ENCODE assay signal across 20 cellular contexts in genomic region chr9:110389148-110389783, GRCh38. TPM values are rescaled to one million over a fixed set of nuclear protein-coding genes. Genes with fewer than 3 reads are reported as not detected.
A peak's percentile ranks its signal among the peaks of the same experiment; 100 is the strongest.
DNase-seq lines count a peak whose midpoint lies in the region; ATAC-seq, FAIRE-seq and TF ChIP-seq lines count a peak whose summit lies in the region.
"Had no signal": no experiment of that assay in that cellular context is flagged by ENCODE, and none has a peak within 500 bp of the region (broad histone marks: within the 10 kb centered on the region; RNA-seq: fewer than 3 reads in every experiment).

No MANE protein-coding gene starts in this region.

- H3K4me3 ChIP-seq in liver (ENCODE audit: low read depth in 1 of 3, low read length in 3 of 3), result no peak overlapping the region
- no peak overlapping the region for H3K4me3 ChIP-seq in HepG2 (replicated peaks in 1 of 3; ENCODE audit: insufficient read depth in 1 of 3, low read depth in 2 of 3, low read length in 3 of 3)
- H3K4me3 ChIP-seq in BE2C (ENCODE audit: low read depth, low read length), result no peak overlapping the region
- H3K4me3 ChIP-seq: HAP-1 had no signal

- H3K9ac ChIP-seq in liver (ENCODE audit: low read depth in 1 of 2, low read length in 2 of 2) (no peak overlapping the region), HepG2 (ENCODE audit: insufficient read depth, low read depth, low read length) (no peak overlapping the region)

- no peak for TF ChIP-seq POLR2A in HepG2 (IDR thresholded peaks at IDR 0.05; ENCODE audit: insufficient read depth in 1 of 2, low read depth in 2 of 2, low read length in 2 of 2)

- H2AFZ ChIP-seq in HepG2 (ENCODE audit: low read length), result no peak overlapping the region

- H3K9me3 ChIP-seq in liver (ENCODE audit: control insufficient read depth in 4 of 4, low read length in 3 of 4) (no peaks in the 10 kb centered on the region), HepG2 (ENCODE audit: low read length) (no peaks in the 10 kb centered on the region), BE2C (no peaks in the 10 kb centered on the region; the same call in 1 of the 2 replicates)
- H3K9me3 ChIP-seq: HAP-1 had no signal

- FAIRE-seq in HepG2 (lab: Jason Lieb, UNC), result no peak
- FAIRE-seq: GM12892, GM19239, H1, HTR-8/SVneo had no signal

- POLR2A ChIA-PET in HepG2 (lab: Yijun Ruan, JAX), result no interaction called here

- TF ChIP-seq RAD21 in liver (IDR thresholded peaks at IDR 0.05), result no peak
- no peak for TF ChIP-seq RAD21 in HepG2 (CRISPR knock-in tag; IDR thresholded peaks at IDR 0.05)

- peak overlapping the region; percentile 14 for H3K27ac Mint-ChIP-seq in progenitor cell of endocrine pancreas
- no peak overlapping the region for H3K27ac Mint-ChIP-seq in Calu3 (ENCODE audit: unreplicated experiment)
- H3K27ac Mint-ChIP-seq: CD4-positive, alpha-beta T cell; HFFc6 had no signal

- H3K4me2 ChIP-seq in HepG2 (ENCODE audit: low read depth, low read length), result no peak overlapping the region

- ATAC-seq in HepG2 (no peak), HG03565 (IDR thresholded peaks at IDR 0.05; ENCODE audit: unreplicated experiment) (no peak)

- no peaks in the 10 kb centered on the region for H3K36me3 Mint-ChIP-seq in progenitor cell of endocrine pancreas (ENCODE audit: insufficient read depth)
- H3K36me3 Mint-ChIP-seq in Calu3 (ENCODE audit: insufficient read depth, unreplicated experiment), result no peaks in the 10 kb centered on the region

- H3K27ac ChIP-seq in liver (ENCODE audit: low read depth in 1 of 2, low read length in 2 of 2), result no peak overlapping the region
- no peak overlapping the region for H3K27ac ChIP-seq in HepG2 (ENCODE audit: extremely low read length, insufficient read depth, low read length)

- H3K4me1 ChIP-seq in liver (ENCODE audit: control insufficient read depth in 4 of 4, insufficient read depth in 4 of 4, low read length in 3 of 4) (peaks cover 6 to 34% (median 28%) of the 10 kb centered on the region in 4 donors), HepG2 (ENCODE audit: insufficient read depth, low read length) (no peaks in the 10 kb centered on the region), BE2C (no peaks in the 10 kb centered on the region)
- H3K4me1 ChIP-seq: HAP-1 had no signal

- H3K27me3 Mint-ChIP-seq in progenitor cell of endocrine pancreas (no peaks in the 10 kb centered on the region), Calu3 (ENCODE audit: unreplicated experiment) (no peaks in the 10 kb centered on the region)
- H3K27me3 Mint-ChIP-seq: CD4-positive, alpha-beta T cell had no signal

- no TSS peak for BruUV-seq in HepG2 (replicated peaks; lab: Mats Ljungman, UMichigan)
- no TSS peak for BruUV-seq in Calu3 (replicated peaks; lab: Mats Ljungman, UMichigan)

- H3K36me3 ChIP-seq in liver (ENCODE audit: control insufficient read depth in 4 of 4, insufficient read depth in 3 of 4, low read depth in 1 of 4, low read length in 3 of 4), result no peaks in the 10 kb centered on the region
- H3K36me3 ChIP-seq in HepG2 (replicated peaks in 1 of 2; ENCODE audit: control insufficient read depth in 1 of 2, insufficient read depth in 2 of 2, low read length in 2 of 2), result no peaks in the 10 kb centered on the region
- H3K36me3 ChIP-seq in BE2C, result no peaks in the 10 kb centered on the region
- H3K36me3 ChIP-seq: HAP-1 had no signal

- H3K4me1 Mint-ChIP-seq in progenitor cell of endocrine pancreas (ENCODE audit: low read depth) (peaks cover 8% of the 10 kb centered on the region), Calu3 (ENCODE audit: low read depth, unreplicated experiment) (no peaks in the 10 kb centered on the region)

- intact Hi-C loops in HepG2 (cut with micrococcal nuclease; ENCODE audit: unreplicated experiment) (no loop called here), Calu3 (cut with micrococcal nuclease; ENCODE audit: unreplicated experiment) (no loop called here)

- H3K9me3 Mint-ChIP-seq in progenitor cell of endocrine pancreas (ENCODE audit: low read depth) (peaks cover 3% of the 10 kb centered on the region), Calu3 (ENCODE audit: low read depth, unreplicated experiment) (peaks cover 3% of the 10 kb centered on the region)
- H3K9me3 Mint-ChIP-seq: CD4-positive, alpha-beta T cell had no signal

- in situ Hi-C loops in HepG2 (cut with HindIII; ENCODE audit: extremely low pct_ligation_motif_present, low pct_unique_long_range_greater_than_20kb), result no loop called here

- H3K79me2 ChIP-seq in HepG2 (ENCODE audit: insufficient read depth, low read length), result no peaks in the 10 kb centered on the region

- CTCF ChIA-PET in HepG2 (lab: Yijun Ruan, JAX; ENCODE audit: low intra/inter-chr PET ratio, low total read pairs) (no interaction called here), Calu3 (lab: Charles Lee) (no interaction called here)

- 34% methylated on average over 3 of the region's 3 CpGs for WGBS in liver
- 32% methylated on average over 3 of the region's 3 CpGs for WGBS in HepG2 (ENCODE audit: low lambda C conversion rate)

- no peak for DNase-seq in HepG2 (ENCODE audit: low spot score)
- DNase-seq in left kidney (ENCODE audit: low read depth, low spot score), result peak; percentile 18
- DNase-seq in progenitor cell of endocrine pancreas (ENCODE audit: low spot score, unreplicated experiment), result no peak
- no peak for DNase-seq in BE2C
- no peak for DNase-seq in NCI-H2196 treated with DMSO at 0.1 percent for 48 hours (lab: John Stamatoyannopoulos, UW; ENCODE audit: unreplicated experiment)
- DNase-seq in Calu3, result no peak
- DNase-seq: ACHN; C1 segment of cervical spinal cord; CD4-positive, alpha-beta T cell; DMS79; HFFc6 had no signal

- no peaks in the 10 kb centered on the region for H4K20me1 ChIP-seq in HepG2 (ENCODE audit: insufficient read depth, low read length)

- no peak overlapping the region for H3K4me3 Mint-ChIP-seq in progenitor cell of endocrine pancreas (ENCODE audit: low read depth)
- H3K4me3 Mint-ChIP-seq in Calu3 (ENCODE audit: low read depth, unreplicated experiment), result no peak overlapping the region
- H3K4me3 Mint-ChIP-seq: CD4-positive, alpha-beta T cell; HFFc6 had no signal

- TF ChIP-seq EP300 in HepG2 (IDR thresholded peaks at IDR 0.05; ENCODE audit: low read depth in 2 of 2, low read length in 2 of 2) (no peak), HepG2 (CRISPR knock-in tag; IDR thresholded peaks at IDR 0.05; ENCODE audit: borderline replicate concordance) (no peak)

- H3K27me3 ChIP-seq in liver (ENCODE audit: control insufficient read depth in 4 of 4, insufficient read depth in 4 of 4, low read length in 3 of 4), result no peaks in the 10 kb centered on the region
- H3K27me3 ChIP-seq in HepG2 (ENCODE audit: control insufficient read depth in 1 of 2, insufficient read depth in 2 of 2, low read length in 2 of 2), result no peaks in the 10 kb centered on the region
- no peaks in the 10 kb centered on the region for H3K27me3 ChIP-seq in BE2C

- TF ChIP-seq CTCF in liver (IDR thresholded peaks at IDR 0.05; ENCODE audit: low read depth, low read length, missing input control), result no peak
- no peak for TF ChIP-seq CTCF in HepG2 (CRISPR knock-in tag; IDR thresholded peaks at IDR 0.05)
- no peak for TF ChIP-seq CTCF in progenitor cell of endocrine pancreas (IDR thresholded peaks at IDR 0.05; ENCODE audit: unreplicated experiment)
- TF ChIP-seq CTCF in BE2C (IDR thresholded peaks at IDR 0.05; ENCODE audit: low read depth, low read length), result no peak
- no peak for TF ChIP-seq CTCF in Calu3 (IDR thresholded peaks at IDR 0.05; ENCODE audit: unreplicated experiment)

TF ChIP-seq in liver, 16 proteins besides CTCF, POLR2A, EP300 and RAD21 (continues in another document):
- no peak for TF ChIP-seq TAF1 (conservative IDR thresholded peaks at IDR 0.05)
- TF ChIP-seq SP1 (IDR thresholded peaks at IDR 0.05), result peak; percentile 48
- peak; percentile 34 to 56 for TF ChIP-seq HNF4A (conservative IDR thresholded peaks at IDR 0.05)
- TF ChIP-seq JUND (IDR thresholded peaks at IDR 0.05), result no peak

TF ChIP-seq in HepG2, 621 proteins besides CTCF, POLR2A, EP300 and RAD21 (continues in another document):
- no peak for TF ChIP-seq JUNB (CRISPR knock-in tag; IDR thresholded peaks at IDR 0.05; ENCODE audit: borderline replicate concordance)
- no peak for TF ChIP-seq ZNF382 (CRISPR knock-in tag; IDR thresholded peaks at IDR 0.05; ENCODE audit: borderline replicate concordance)
- no peak for TF ChIP-seq MEF2D (CRISPR knock-in tag; IDR thresholded peaks at IDR 0.05)
- no peak for TF ChIP-seq ATM (IDR thresholded peaks at IDR 0.05; ENCODE audit: borderline replicate concordance)
- TF ChIP-seq SP4 (CRISPR knock-in tag; IDR thresholded peaks at IDR 0.05), result no peak
- TF ChIP-seq ZNF772 (CRISPR knock-in tag; IDR thresholded peaks at IDR 0.05), result no peak
- no peak for TF ChIP-seq ZNF652 (CRISPR knock-in tag; IDR thresholded peaks at IDR 0.05; ENCODE audit: borderline replicate concordance, low read depth)
- no peak for TF ChIP-seq SIX4 (CRISPR knock-in tag; IDR thresholded peaks at IDR 0.05)
- TF ChIP-seq ZNF350 (CRISPR knock-in tag; IDR thresholded peaks at IDR 0.05; ENCODE audit: borderline replicate concordance, low read depth), result no peak

RNA-seq across cellular contexts. Expression of gene TXNDC8, which starts 51.6 kb away (rescaled TPM):
- not detected for total RNA-seq in liver
- not detected for polyA plus RNA-seq in liver
- total RNA-seq in HepG2 (2016; rRNA removed; fragmentation: Illumina TruSeq; extraction: Trizol), result not detected in 2 replicates
- not detected in 2 replicates for total RNA-seq in HepG2 (2016; cell fraction: cytosol; rRNA removed; fragmentation: Illumina TruSeq; extraction: Trizol; ENCODE audit: low read depth)
- total RNA-seq in HepG2 (2016; cell fraction: insoluble cytoplasmic fraction; rRNA removed; fragmentation: Illumina TruSeq; extraction: Trizol), result not detected in 2 replicates
- total RNA-seq in HepG2 (2016; cell fraction: membrane; rRNA removed; fragmentation: Illumina TruSeq; extraction: Trizol), result not detected in 2 replicates
- total RNA-seq in HepG2 (2016; cell fraction: nucleus; rRNA removed; fragmentation: Illumina TruSeq; extraction: Trizol), result not detected in 2 replicates
- not detected in 2 replicates for polyA plus RNA-seq in HepG2 (2011; rRNA removed)
- not detected in 2 replicates for polyA plus RNA-seq in HepG2 (2011; cell fraction: cytosol; rRNA removed)
- polyA plus RNA-seq in HepG2 (2011; cell fraction: nucleus; rRNA removed), result not detected in 2 replicates
- not detected in 2 replicates for polyA plus RNA-seq in HepG2 (2012)
- polyA plus RNA-seq in HepG2 (2016; cell fraction: cytosol; fragmentation: Illumina TruSeq; extraction: Trizol; ENCODE audit: low read depth), result not detected in 2 replicates
- polyA plus RNA-seq in HepG2 (2016; cell fraction: insoluble cytoplasmic fraction; fragmentation: Illumina TruSeq; extraction: Trizol; ENCODE audit: low read depth), result not detected in 2 replicates
- polyA plus RNA-seq in HepG2 (2016; cell fraction: membrane; fragmentation: Illumina TruSeq; extraction: Trizol; ENCODE audit: low read depth), result not detected in 2 replicates
- polyA plus RNA-seq in HepG2 (2016; cell fraction: nucleus; fragmentation: Illumina TruSeq; extraction: Trizol; ENCODE audit: insufficient read depth, low read depth), result not detected in 2 replicates
- polyA minus RNA-seq in HepG2 (2011; rRNA and poly(A)+ RNA removed; ENCODE audit: low replicate concordance), result not detected in 2 replicates
- not detected in 2 replicates for polyA minus RNA-seq in HepG2 (2011; cell fraction: cytosol; rRNA and poly(A)+ RNA removed)
- not detected in 2 replicates for polyA minus RNA-seq in HepG2 (2011; cell fraction: nucleus; rRNA and poly(A)+ RNA removed)
- not detected in 2 replicates for total RNA-seq in progenitor cell of endocrine pancreas
- polyA plus RNA-seq in BE2C (2012; ENCODE audit: insufficient read depth, insufficient read length, low read depth), result not detected
- total RNA-seq in Calu3 (2022), result not detected in 2 replicates
- total RNA-seq: A172; CD4-positive, alpha-beta T cell; G401; H1; HFFc6 had no signal
- polyA plus RNA-seq: H1 had no signal
